Comparison of ENCODE assay signal across 8 cellular contexts in the genomic region with DNA sequence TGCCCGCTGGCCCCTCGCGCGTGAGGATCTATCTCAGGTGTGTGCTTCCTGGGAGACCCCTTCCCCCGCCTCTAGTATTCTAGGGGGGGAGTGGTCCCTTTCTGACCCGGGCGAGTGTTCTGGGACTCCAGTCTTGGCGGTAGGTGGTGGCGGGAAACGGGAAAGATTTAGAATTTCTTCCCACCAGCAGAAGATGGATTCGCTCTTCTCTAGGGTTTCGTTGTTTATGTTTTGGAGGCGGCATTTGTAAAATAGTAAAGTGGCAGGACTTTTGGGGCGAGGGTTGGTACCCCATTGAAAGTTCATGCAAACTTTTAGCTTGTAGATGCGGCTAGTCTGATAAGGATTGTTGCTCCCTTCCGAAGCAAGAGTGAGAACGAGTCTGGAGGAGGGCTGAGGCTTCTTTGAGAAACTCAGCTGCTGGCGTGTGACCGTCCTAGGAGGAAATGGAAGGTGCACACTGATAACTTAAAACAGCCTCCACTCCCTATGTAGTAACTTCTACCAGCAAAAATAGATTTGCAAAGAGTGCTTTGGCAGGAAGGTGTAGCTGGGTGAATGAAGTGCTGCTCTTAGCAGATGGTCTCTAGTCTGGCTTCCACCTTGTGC. TPM values are rescaled to one million over a fixed set of nuclear protein-coding genes. Genes with fewer than 3 reads are reported as not detected.
DNase-seq lines count a peak whose midpoint lies in the region; ATAC-seq and TF ChIP-seq lines count a peak whose summit lies in the region.

No MANE protein-coding gene starts in this region.

- WGBS in body of pancreas, 2 donors = 0 to 1% methylated on average over 11 to 19 of the region's 19 CpGs

- H3K27me3 ChIP-seq in PC-9 (ENCODE audit: insufficient read depth, low read depth) = no peaks in the 10 kb centered on the region
- no peaks in the 10 kb centered on the region for H3K27me3 ChIP-seq in body of pancreas

- TF ChIP-seq CTCF in AG04449 (IDR thresholded peaks at IDR 0.05; ENCODE audit: insufficient read depth, low read length, missing control alignments) = no peak
- no peak for TF ChIP-seq CTCF in PC-9 (conservative IDR thresholded peaks at IDR 0.05)
- no peak for TF ChIP-seq CTCF in body of pancreas (IDR thresholded peaks at IDR 0.05)

- CTCF ChIA-PET in AG04449 (lab: Yijun Ruan, JAX) = interaction anchor here (0.8 to 2.3 kb wide), 3 partner anchors 102 to 153 kb away, joined by 4 to 9 read pairs (median 6); no protein-coding TSS in a partner anchor
- CTCF ChIA-PET in PC-9 (lab: Charles Lee) = no interaction called here

- no peaks in the 10 kb centered on the region for H3K9me2 ChIP-seq in PC-9 (ENCODE audit: insufficient read depth)

- ATAC-seq in GM18858 (IDR thresholded peaks at IDR 0.05; ENCODE audit: unreplicated experiment) (peak; percentile 37), HG03025 (IDR thresholded peaks at IDR 0.05; ENCODE audit: low FRiP score, unreplicated experiment) (peak; percentile 80), body of pancreas (peak; percentile 18)

- TSS peak; percentile 73 for BruUV-seq in PC-9 (replicated peaks; lab: Mats Ljungman, UMichigan)

- no peaks in the 10 kb centered on the region for H3K9me3 ChIP-seq in PC-9 (ENCODE audit: insufficient read depth, low read depth)
- H3K9me3 ChIP-seq in body of pancreas = no peaks in the 10 kb centered on the region

- H3K27ac ChIP-seq in PC-9 (peak overlapping the region; percentile 95), body of pancreas (peak overlapping the region; percentile 97 to 100 (median 100))

- H3K4me1 ChIP-seq in PC-9 (replicated peaks; ENCODE audit: insufficient read depth) = peaks cover 49% of the 10 kb centered on the region
- peaks cover 24% of the 10 kb centered on the region for H3K4me1 ChIP-seq in body of pancreas

- H3K4me2 ChIP-seq in PC-9 = peak overlapping the region; percentile 93

- H3K36me3 ChIP-seq in PC-9 (ENCODE audit: low read depth) (no peaks in the 10 kb centered on the region), body of pancreas (replicated peaks in 1 of 2; ENCODE audit: insufficient read depth in 1 of 2, low read depth in 2 of 2) (no peaks in the 10 kb centered on the region)

- H4K20me1 ChIP-seq in PC-9 (ENCODE audit: insufficient read depth) = no peaks in the 10 kb centered on the region

- POLR2A ChIA-PET in AG04449 (lab: Yijun Ruan, JAX) (interaction anchor here (0.9 to 1.9 kb wide), 3 partner anchors 29 to 102 kb away, joined by 3 to 5 read pairs (median 4); no protein-coding TSS in a partner anchor), PC-9 (lab: Charles Lee; ENCODE audit: unreplicated experiment) (no interaction called here)

- peaks cover 17% of the 10 kb centered on the region; the same call in 1 of the 2 replicates for H3F3A ChIP-seq in PC-9 (ENCODE audit: insufficient read depth, low read depth)

- peaks cover 36% of the 10 kb centered on the region for H3K79me2 ChIP-seq in PC-9 (ENCODE audit: low read depth)

- H2AFZ ChIP-seq in PC-9 = peak overlapping the region; percentile 93

- TF ChIP-seq POLR2A in body of pancreas (IDR thresholded peaks at IDR 0.05) = peak in 1 of 3 donors; percentile 4

- intact Hi-C loops in PC-9 (cut with micrococcal nuclease; ENCODE audit: unreplicated experiment) (loop anchor here (1.0 to 2.0 kb wide), 4 partner anchors 30 to 456 kb away; no protein-coding TSS in a partner anchor), body of pancreas (cut with DNase I) (no loop called here)

- DNase-seq in AG04449 (ENCODE audit: low read depth, low spot score) (no peak), PC-9 (no peak), body of pancreas (peak in 3 of 4 donors; percentile 15 to 25 (median 18)), islet precursor cell (peak; percentile 58), NCI-H2107 treated with DMSO at 0.1 percent for 48 hours (lab: John Stamatoyannopoulos, UW; ENCODE audit: unreplicated experiment) (no peak)
- DNase-seq in stimulated activated CD8-positive, alpha-beta memory T cell treated with anti-CD3 and anti-CD28 coated beads, Interleukin-4, amount 100 ng/mL, for 48 hours = peak; percentile 50

- H3K4me3 ChIP-seq in AG04449 (ENCODE audit: low read depth, low read length) (peak overlapping the region; percentile 72), PC-9 (peak overlapping the region; percentile 65), body of pancreas (peak overlapping the region; percentile 61 to 62)

RNA-seq across cellular contexts. Expression of a gene that starts 0.4 kb away (rescaled TPM):
- total RNA-seq in PC-9 (2021) (47.1 and 67.8 TPM in 2 replicates), body of pancreas (10 to 100 TPM; 20.5 to 76.8 TPM)

Comparison
In these comparisons a context has a peak if more than half of its experiments do, and no peak if none do; other contexts are left out.
1. DNase-seq: peak in body of pancreas (3 of 4), islet precursor cell (single experiment) and stimulated activated CD8-positive, alpha-beta memory T cell treated with anti-CD3 and anti-CD28 coated beads, Interleukin-4, amount 100 ng/mL, for 48 hours (single experiment); none in AG04449 (single experiment), PC-9 (0 of 2) and NCI-H2107 treated with DMSO at 0.1 percent for 48 hours (single experiment).
2. ATAC-seq: peak in every context shown above with its lines; median percentile 80 in HG03025; 37 in GM18858; 18 in body of pancreas.
3. Peak in every context shown above with its lines, with median percentiles within 50 percentile points of each other: H3K4me3 ChIP-seq.